Comparison of ENCODE assay signal across 13 cellular contexts in genomic region chr3:16361087-16361486, GRCh38.
A peak's percentile ranks its signal among the peaks of the same experiment; 100 is the strongest.
DNase-seq lines count a peak whose midpoint lies in the region; ATAC-seq and TF ChIP-seq lines count a peak whose summit lies in the region.
"Had no signal": no experiment of that assay in that cellular context is flagged by ENCODE, and none has a peak within 500 bp of the region (broad histone marks: within the 10 kb centered on the region; RNA-seq: fewer than 3 reads in every experiment).

No MANE protein-coding gene starts in this region.

- DNase-seq in activated T-cell treated with anti-CD3 and anti-CD28 coated beads, Interleukin-2, amount 50 U/mL, for 24 hours = no peak
- DNase-seq in activated T-cell treated with anti-CD3 and anti-CD28 coated beads for 4 hours = no peak
- no peak for DNase-seq in CD4-positive, alpha-beta T cell
- no peak for DNase-seq in activated CD8-positive, alpha-beta T cell treated with anti-CD3 and anti-CD28 coated beads, Interleukin-2, amount 10 ng/mL, durations not matched to agents 7 days and 5 days
- DNase-seq in effector memory CD8-positive, alpha-beta T cell = no peak
- DNase-seq in G401 (ENCODE audit: low spot score) = no peak
- DNase-seq in head of caudate nucleus = no peak
- DNase-seq: DMS 273 treated with DMSO at 0.1 percent for 48 hours, NCI-H1417 treated with DMSO at 0.1 percent for 48 hours, NCI-H1930, OCI-M1 had no signal

- H3K27me3 ChIP-seq in CD4-positive, alpha-beta T cell (ENCODE audit: control insufficient read depth, insufficient read depth, low read length) = no peaks in the 10 kb centered on the region

- H3K36me3 Mint-ChIP-seq in activated T-cell treated with anti-CD3 and anti-CD28 coated beads, Interleukin-2, amount 50 U/mL, for 24 hours (ENCODE audit: low read depth) = peaks cover 88% of the 10 kb centered on the region
- H3K36me3 Mint-ChIP-seq in CD4-positive, alpha-beta T cell (ENCODE audit: low read depth) = peaks cover 76% of the 10 kb centered on the region
- H3K36me3 Mint-ChIP-seq in activated CD8-positive, alpha-beta T cell treated with anti-CD3 and anti-CD28 coated beads, Interleukin-2, amount 10 ng/mL, durations not matched to agents 7 days and 5 days (ENCODE audit: low read depth) = peaks cover 56% of the 10 kb centered on the region
- peaks cover 4% of the 10 kb centered on the region for H3K36me3 Mint-ChIP-seq in effector memory CD8-positive, alpha-beta T cell (ENCODE audit: insufficient read depth)

- no peak overlapping the region for H3K4me3 Mint-ChIP-seq in activated T-cell treated with anti-CD3 and anti-CD28 coated beads, Interleukin-2, amount 50 U/mL, for 24 hours
- no peak overlapping the region for H3K4me3 Mint-ChIP-seq in CD4-positive, alpha-beta T cell
- H3K4me3 Mint-ChIP-seq in activated CD8-positive, alpha-beta T cell treated with anti-CD3 and anti-CD28 coated beads, Interleukin-2, amount 10 ng/mL, durations not matched to agents 7 days and 5 days = no peak overlapping the region
- no peak overlapping the region for H3K4me3 Mint-ChIP-seq in effector memory CD8-positive, alpha-beta T cell

- peaks cover 53% of the 10 kb centered on the region for H3K4me1 Mint-ChIP-seq in activated T-cell treated with anti-CD3 and anti-CD28 coated beads, Interleukin-2, amount 50 U/mL, for 24 hours (ENCODE audit: low read depth)
- peaks cover 30% of the 10 kb centered on the region for H3K4me1 Mint-ChIP-seq in CD4-positive, alpha-beta T cell (ENCODE audit: low read depth)
- H3K4me1 Mint-ChIP-seq in activated CD8-positive, alpha-beta T cell treated with anti-CD3 and anti-CD28 coated beads, Interleukin-2, amount 10 ng/mL, durations not matched to agents 7 days and 5 days (ENCODE audit: low read depth) = peaks cover 22% of the 10 kb centered on the region
- H3K4me1 Mint-ChIP-seq in effector memory CD8-positive, alpha-beta T cell (ENCODE audit: low read depth in 2 of 2) = peaks cover 14 to 35% of the 10 kb centered on the region in 2 donors

- H3K27ac Mint-ChIP-seq in activated T-cell treated with anti-CD3 and anti-CD28 coated beads, Interleukin-2, amount 50 U/mL, for 24 hours = peak overlapping the region; percentile 2
- H3K27ac Mint-ChIP-seq in CD4-positive, alpha-beta T cell = peak overlapping the region; percentile 37
- peak overlapping the region; percentile 9 for H3K27ac Mint-ChIP-seq in activated CD8-positive, alpha-beta T cell treated with anti-CD3 and anti-CD28 coated beads, Interleukin-2, amount 10 ng/mL, durations not matched to agents 7 days and 5 days
- peak overlapping the region; percentile 1 for H3K27ac Mint-ChIP-seq in effector memory CD8-positive, alpha-beta T cell

- H3K27me3 Mint-ChIP-seq in activated T-cell treated with anti-CD3 and anti-CD28 coated beads, Interleukin-2, amount 50 U/mL, for 24 hours = no peaks in the 10 kb centered on the region
- H3K27me3 Mint-ChIP-seq in CD4-positive, alpha-beta T cell = no peaks in the 10 kb centered on the region
- no peaks in the 10 kb centered on the region for H3K27me3 Mint-ChIP-seq in activated CD8-positive, alpha-beta T cell treated with anti-CD3 and anti-CD28 coated beads, Interleukin-2, amount 10 ng/mL, durations not matched to agents 7 days and 5 days (ENCODE audit: low read depth)
- H3K27me3 Mint-ChIP-seq in effector memory CD8-positive, alpha-beta T cell = no peaks in the 10 kb centered on the region

- H3K27ac ChIP-seq in CD4-positive, alpha-beta T cell (ENCODE audit: low read depth, low read length) = no peak overlapping the region

- no peaks in the 10 kb centered on the region for H3K9me3 Mint-ChIP-seq in activated T-cell treated with anti-CD3 and anti-CD28 coated beads, Interleukin-2, amount 50 U/mL, for 24 hours
- H3K9me3 Mint-ChIP-seq in CD4-positive, alpha-beta T cell = no peaks in the 10 kb centered on the region
- no peaks in the 10 kb centered on the region for H3K9me3 Mint-ChIP-seq in activated CD8-positive, alpha-beta T cell treated with anti-CD3 and anti-CD28 coated beads, Interleukin-2, amount 10 ng/mL, durations not matched to agents 7 days and 5 days (ENCODE audit: insufficient read depth)
- no peaks in the 10 kb centered on the region for H3K9me3 Mint-ChIP-seq in effector memory CD8-positive, alpha-beta T cell

- no peak for ATAC-seq in CD4-positive, alpha-beta T cell (ENCODE audit: poor library complexity)
- ATAC-seq in activated CD8-positive, alpha-beta T cell treated with anti-CD3 and anti-CD28 coated beads, Interleukin-2, amount 10 ng/mL, durations not matched to agents 7 days and 5 days = no peak
- ATAC-seq in effector memory CD8-positive, alpha-beta T cell (replicated peaks) = no peak
- ATAC-seq in GM18511 (IDR thresholded peaks at IDR 0.05; ENCODE audit: unreplicated experiment) = no peak
- ATAC-seq: K562 had no signal

- in situ Hi-C loops in G401 (cut with HindIII; ENCODE audit: low sequenced_read_pairs) = no loop called here

- CTCF ChIA-PET in CD4-positive, alpha-beta T cell (lab: Charles Lee) = no interaction called here
- CTCF ChIA-PET in activated CD8-positive, alpha-beta T cell treated with anti-CD3 and anti-CD28 coated beads, Interleukin-2, amount 10 ng/mL, durations not matched to agents 7 days and 5 days (lab: Charles Lee) = no interaction called here

- intact Hi-C loops in CD4-positive, alpha-beta T cell (cut with DNase I, micrococcal nuclease) = no loop called here
- intact Hi-C loops in head of caudate nucleus (cut with DNase I) = no loop called here

- POLR2A ChIA-PET in CD4-positive, alpha-beta T cell (lab: Charles Lee) = no interaction called here
- POLR2A ChIA-PET in activated CD8-positive, alpha-beta T cell treated with anti-CD3 and anti-CD28 coated beads, Interleukin-2, amount 10 ng/mL, durations not matched to agents 7 days and 5 days (lab: Charles Lee) = no interaction called here

- H3K9me3 ChIP-seq in CD4-positive, alpha-beta T cell (ENCODE audit: control insufficient read depth, low read length) = no peaks in the 10 kb centered on the region

- no peak for TF ChIP-seq CTCF in CD4-positive, alpha-beta T cell (IDR thresholded peaks at IDR 0.05)
